Comparison of ENCODE assay signal across 11 cellular contexts in genomic region chr5:95080456-95080855, GRCh38.
DNase-seq lines count a peak whose midpoint lies in the region; TF ChIP-seq lines count a peak whose summit lies in the region.
"Had no signal": no experiment of that assay in that cellular context is flagged by ENCODE, and none has a peak within 500 bp of the region (broad histone marks: within the 10 kb centered on the region; RNA-seq: fewer than 3 reads in every experiment).

No MANE protein-coding gene starts in this region.

- in situ Hi-C loops in transverse colon (cut with MboI; ENCODE audit: low pct_ligation_motif_present in 1 of 4, low pct_unique_long_range_greater_than_20kb in 1 of 4, low sequenced_read_pairs in 3 of 4) = no loop called here

- peak; percentile 37 for DNase-seq in NAMALWA (ENCODE audit: low spot score)
- DNase-seq in dorsolateral prefrontal cortex = no peak
- DNase-seq in neural progenitor cell (ENCODE audit: low spot score) = no peak
- no peak for DNase-seq in NCI-H146 treated with DMSO at 0.1 percent for 48 hours (lab: John Stamatoyannopoulos, UW; ENCODE audit: unreplicated experiment)
- no peak for DNase-seq in transverse colon
- DNase-seq in NK-92 (lab: John Stamatoyannopoulos, UW; ENCODE audit: unreplicated experiment) = no peak
- DNase-seq in RPMI8226 = no peak
- DNase-seq: activated CD4-positive, CD25-positive, alpha-beta regulatory T cell treated with anti-CD3 and anti-CD28 coated beads, Interleukin-2, amount 50 U/mL, for 72 hours; activated naive CD4-positive, alpha-beta T cell treated with anti-CD3 and anti-CD28 coated beads, Interleukin-2, amount 10 ng/mL, durations not matched to agents 7 days and 5 days; SIG-M5 had no signal

- H3F3A ChIP-seq in neural progenitor cell (ENCODE audit: low read depth) = no peaks in the 10 kb centered on the region

- no peak overlapping the region for H2AFZ ChIP-seq in neural progenitor cell (replicated peaks)

- H3K4me1 ChIP-seq in BLaER1 treated with 17β-estradiol and CSF1 and Interleukin-3, amounts not matched to agents 10 nM and 100 nM = peaks cover 10 to 72% (median 19%) of the 10 kb centered on the region in 10 experiments
- peaks cover 12% of the 10 kb centered on the region for H3K4me1 ChIP-seq in neural progenitor cell
- no peaks in the 10 kb centered on the region for H3K4me1 ChIP-seq in transverse colon

- peak overlapping the region in 6 of 11 experiments; percentile 70 to 83 (median 76); a peak in 11 of 22 replicates for H3K9ac ChIP-seq in BLaER1 treated with 17β-estradiol and CSF1 and Interleukin-3, amounts not matched to agents 10 nM and 100 nM
- H3K9ac ChIP-seq in neural progenitor cell = no peak overlapping the region

- no peaks in the 10 kb centered on the region for H3K79me2 ChIP-seq in neural progenitor cell (ENCODE audit: low read depth)

- no peak overlapping the region for H3K27ac Mint-ChIP-seq in neural progenitor cell
- H3K27ac Mint-ChIP-seq: activated naive CD4-positive, alpha-beta T cell treated with anti-CD3 and anti-CD28 coated beads, Interleukin-2, amount 10 ng/mL, durations not matched to agents 7 days and 5 days had no signal

- H3K9me3 Mint-ChIP-seq in neural progenitor cell = no peaks in the 10 kb centered on the region
- H3K9me3 Mint-ChIP-seq: activated naive CD4-positive, alpha-beta T cell treated with anti-CD3 and anti-CD28 coated beads, Interleukin-2, amount 10 ng/mL, durations not matched to agents 7 days and 5 days had no signal

- H3K36me3 Mint-ChIP-seq in neural progenitor cell = no peaks in the 10 kb centered on the region
- H3K36me3 Mint-ChIP-seq: activated naive CD4-positive, alpha-beta T cell treated with anti-CD3 and anti-CD28 coated beads, Interleukin-2, amount 10 ng/mL, durations not matched to agents 7 days and 5 days had no signal

- H3K4me2 ChIP-seq in BLaER1 treated with 17β-estradiol and CSF1 and Interleukin-3, amounts not matched to agents 10 nM and 100 nM = peak overlapping the region in 9 of 11 experiments; percentile 38 to 99 (median 80); a peak in 16 of 22 replicates
- H3K4me2 ChIP-seq in neural progenitor cell = no peak overlapping the region

- H3K4me3 ChIP-seq in BLaER1 treated with 17β-estradiol and CSF1 and Interleukin-3, amounts not matched to agents 10 nM and 100 nM = peak overlapping the region in 8 of 10 experiments; percentile 57 to 72 (median 69); a peak in 16 of 20 replicates
- H3K4me3 ChIP-seq in dorsolateral prefrontal cortex = peak overlapping the region in 55 of 59 donors; percentile 0 to 62 (median 46)
- H3K4me3 ChIP-seq in neural progenitor cell = no peak overlapping the region
- peak overlapping the region in 2 of 4 donors; percentile 15 to 16 for H3K4me3 ChIP-seq in transverse colon

- 63 to 64% methylated on average over 4 of the region's 4 CpGs for WGBS in transverse colon (ENCODE audit: low coverage in 1 of 2), 2 donors

- TF ChIP-seq CTCF in dorsolateral prefrontal cortex (IDR thresholded peaks at IDR 0.05 in 54 of 56, conservative IDR thresholded peaks at IDR 0.05 in 2 of 56; ENCODE audit: low read depth in 1 of 56, partially characterized antibody in 56 of 56) (no peak), neural progenitor cell (IDR thresholded peaks at IDR 0.05) (no peak), transverse colon (IDR thresholded peaks at IDR 0.05) (no peak)

- H3K9me3 ChIP-seq in BLaER1 treated with 17β-estradiol and CSF1 and Interleukin-3, amounts not matched to agents 10 nM and 100 nM (replicated peaks in 1 of 11) = peaks cover 0 to 10% (median 0%) of the 10 kb centered on the region in 11 experiments; a peak in 5 of 22 replicates
- H3K9me3 ChIP-seq in neural progenitor cell (ENCODE audit: low read depth) = no peaks in the 10 kb centered on the region
- H3K9me3 ChIP-seq in transverse colon = no peaks in the 10 kb centered on the region

- no peaks in the 10 kb centered on the region for H3K27me3 Mint-ChIP-seq in neural progenitor cell (ENCODE audit: insufficient read depth, low read depth)
- H3K27me3 Mint-ChIP-seq: activated naive CD4-positive, alpha-beta T cell treated with anti-CD3 and anti-CD28 coated beads, Interleukin-2, amount 10 ng/mL, durations not matched to agents 7 days and 5 days had no signal

- H3K36me3 ChIP-seq in BLaER1 treated with 17β-estradiol and CSF1 and Interleukin-3, amounts not matched to agents 10 nM and 100 nM = peaks cover 0 to 10% (median 0%) of the 10 kb centered on the region in 11 experiments; a peak in 2 of 22 replicates
- H3K36me3 ChIP-seq in neural progenitor cell (no peaks in the 10 kb centered on the region), transverse colon (no peaks in the 10 kb centered on the region)

- TF ChIP-seq EP300 in transverse colon (IDR thresholded peaks at IDR 0.05; ENCODE audit: low read depth) = no peak

- H3K4me3 Mint-ChIP-seq in neural progenitor cell = peak overlapping the region; percentile 56
- H3K4me3 Mint-ChIP-seq: activated naive CD4-positive, alpha-beta T cell treated with anti-CD3 and anti-CD28 coated beads, Interleukin-2, amount 10 ng/mL, durations not matched to agents 7 days and 5 days had no signal

- intact Hi-C loops in dorsolateral prefrontal cortex (cut with DNase I) (no loop called here), transverse colon (cut with DNase I; ENCODE audit: low total_unique reads) (no loop called here)

- H3K4me1 Mint-ChIP-seq in neural progenitor cell = peaks cover 16% of the 10 kb centered on the region

- TF ChIP-seq POLR2A in transverse colon (IDR thresholded peaks at IDR 0.05) = no peak

- peak overlapping the region in 7 of 11 experiments; percentile 64 to 83 (median 78); a peak in 12 of 22 replicates for H3K27ac ChIP-seq in BLaER1 treated with 17β-estradiol and CSF1 and Interleukin-3, amounts not matched to agents 10 nM and 100 nM
- H3K27ac ChIP-seq in dorsolateral prefrontal cortex = peak overlapping the region in 1 of 59 donors; percentile 6
- no peak overlapping the region for H3K27ac ChIP-seq in neural progenitor cell
- peak overlapping the region in 1 of 4 donors; percentile 40 for H3K27ac ChIP-seq in transverse colon

- peaks cover 0 to 51% (median 0%) of the 10 kb centered on the region in 11 experiments; a peak in 6 of 22 replicates for H4K20me1 ChIP-seq in BLaER1 treated with 17β-estradiol and CSF1 and Interleukin-3, amounts not matched to agents 10 nM and 100 nM
- no peaks in the 10 kb centered on the region for H4K20me1 ChIP-seq in neural progenitor cell (ENCODE audit: low read depth)

- H3K27me3 ChIP-seq in BLaER1 treated with 17β-estradiol and CSF1 and Interleukin-3, amounts not matched to agents 10 nM and 100 nM = no peaks in the 10 kb centered on the region; a peak in 1 of 22 replicates
- H3K27me3 ChIP-seq in dorsolateral prefrontal cortex = no peaks in the 10 kb centered on the region
- H3K27me3 ChIP-seq in neural progenitor cell = no peaks in the 10 kb centered on the region
- H3K27me3 ChIP-seq in transverse colon = no peaks in the 10 kb centered on the region
